Comparison of ENCODE assay signal across 9 cellular contexts in genomic region chr1:22611530-22611947, GRCh38. TPM values are rescaled to one million over a fixed set of nuclear protein-coding genes. Genes with fewer than 3 reads are reported as not detected.
DNase-seq lines count a peak whose midpoint lies in the region; ATAC-seq and TF ChIP-seq lines count a peak whose summit lies in the region.
"Had no signal": no experiment of that assay in that cellular context is flagged by ENCODE, and none has a peak within 500 bp of the region (broad histone marks: within the 10 kb centered on the region; RNA-seq: fewer than 3 reads in every experiment).

No MANE protein-coding gene starts in this region.

- H4K20me1 ChIP-seq in DND-41 (ENCODE audit: insufficient read depth, low read length) (peaks cover 23% of the 10 kb centered on the region), MM.1S (ENCODE audit: insufficient read depth, low read length) (no peaks in the 10 kb centered on the region)

- TF ChIP-seq CTCF in DND-41 (IDR thresholded peaks at IDR 0.05; ENCODE audit: borderline replicate concordance, extremely low read depth, low read length, poor library complexity, severe bottlenecking) (no peak), MM.1S (IDR thresholded peaks at IDR 0.05; ENCODE audit: low read length) (no peak), mucosa of descending colon (IDR thresholded peaks at IDR 0.05) (no peak), gastroesophageal sphincter (IDR thresholded peaks at IDR 0.05) (no peak)

- TF ChIP-seq POLR2A in gastroesophageal sphincter (IDR thresholded peaks at IDR 0.05) = no peak

- H3F3A ChIP-seq in MM.1S (ENCODE audit: insufficient read depth, low read length) = no peaks in the 10 kb centered on the region

- no peaks in the 10 kb centered on the region for H3K9me2 ChIP-seq in MM.1S (replicated peaks; ENCODE audit: insufficient read depth, low read length)

- H2AFZ ChIP-seq in DND-41 (ENCODE audit: low read depth, low read length) (no peak overlapping the region), MM.1S (ENCODE audit: low read length) (no peak overlapping the region)

- H3K27me3 ChIP-seq in DND-41 (ENCODE audit: insufficient read depth, low read length, poor library complexity) (no peaks in the 10 kb centered on the region), MM.1S (replicated peaks; ENCODE audit: insufficient read depth, low read length) (peaks cover 88% of the 10 kb centered on the region), gastroesophageal sphincter (peaks cover 100% of the 10 kb centered on the region)

- no peak for TF ChIP-seq EP300 in gastroesophageal sphincter (IDR thresholded peaks at IDR 0.05)

- H3K4me2 ChIP-seq in DND-41 (ENCODE audit: insufficient read depth, low read length) (no peak overlapping the region), MM.1S (ENCODE audit: low read depth, low read length) (no peak overlapping the region)

- in situ Hi-C loops in T47D (cut with HindIII; ENCODE audit: low pct_unique_long_range_greater_than_20kb, low sequenced_read_pairs) = no loop called here

- no peaks in the 10 kb centered on the region for H3K4me1 Mint-ChIP-seq in stimulated activated effector memory CD8-positive, alpha-beta T cell treated with anti-CD3 and anti-CD28 coated beads, Interleukin-12 subunit alpha, Interleukin-12 subunit beta, amount 100 ng/mL, for 72 hours
- H3K4me1 Mint-ChIP-seq: central memory CD8-positive, alpha-beta T cell had no signal

- H3K9me3 Mint-ChIP-seq in stimulated activated effector memory CD8-positive, alpha-beta T cell treated with anti-CD3 and anti-CD28 coated beads, Interleukin-12 subunit alpha, Interleukin-12 subunit beta, amount 100 ng/mL, for 72 hours = no peaks in the 10 kb centered on the region
- H3K9me3 Mint-ChIP-seq: central memory CD8-positive, alpha-beta T cell had no signal

- ATAC-seq in DND-41 (ENCODE audit: insufficient read depth, low read depth) (peak; percentile 82), mucosa of descending colon (peak; percentile 45), gastroesophageal sphincter (no peak), HG02981 (IDR thresholded peaks at IDR 0.05; ENCODE audit: unreplicated experiment) (no peak)
- ATAC-seq in stimulated activated effector memory CD8-positive, alpha-beta T cell treated with anti-CD3 and anti-CD28 coated beads, Interleukin-12 subunit alpha, Interleukin-12 subunit beta, amount 100 ng/mL, for 72 hours = no peak

- DNase-seq in DND-41 (peak; percentile 71), MM.1S (peak; percentile 40), T47D (ENCODE audit: low read depth in 1 of 2, low spot score in 1 of 2) (peak; percentile 39 to 80), mucosa of descending colon (peak in 2 of 3 donors; percentile 49 to 70), cerebellar cortex (ENCODE audit: low spot score) (no peak)
- no peak for DNase-seq in stimulated activated effector memory CD8-positive, alpha-beta T cell treated with anti-CD3 and anti-CD28 coated beads, Interleukin-12 subunit alpha, Interleukin-12 subunit beta, amount 100 ng/mL, for 72 hours (ENCODE audit: low spot score in 2 of 2)

- intact Hi-C loops in mucosa of descending colon (cut with DNase I, micrococcal nuclease) = no loop called here

- H3K9me3 ChIP-seq in DND-41 (ENCODE audit: insufficient read depth, low read length, severe bottlenecking) (no peaks in the 10 kb centered on the region), MM.1S (replicated peaks; ENCODE audit: insufficient read depth, low read length) (no peaks in the 10 kb centered on the region), mucosa of descending colon (no peaks in the 10 kb centered on the region), gastroesophageal sphincter (no peaks in the 10 kb centered on the region)

- H3K27ac Mint-ChIP-seq in stimulated activated effector memory CD8-positive, alpha-beta T cell treated with anti-CD3 and anti-CD28 coated beads, Interleukin-12 subunit alpha, Interleukin-12 subunit beta, amount 100 ng/mL, for 72 hours = no peak overlapping the region

- H3K36me3 ChIP-seq in DND-41 (ENCODE audit: insufficient read depth, low read length) (no peaks in the 10 kb centered on the region), MM.1S (replicated peaks; ENCODE audit: insufficient read depth, low read length) (no peaks in the 10 kb centered on the region), mucosa of descending colon (ENCODE audit: low read depth) (no peaks in the 10 kb centered on the region), gastroesophageal sphincter (no peaks in the 10 kb centered on the region)

- H3K79me2 ChIP-seq in DND-41 (ENCODE audit: insufficient read depth, low read length) = no peaks in the 10 kb centered on the region
- no peaks in the 10 kb centered on the region for H3K79me2 ChIP-seq in MM.1S (ENCODE audit: low read length)

- H3K4me3 ChIP-seq in DND-41 (ENCODE audit: low read depth in 1 of 2, low read length in 2 of 2) (no peak overlapping the region), MM.1S (ENCODE audit: low read length) (no peak overlapping the region), mucosa of descending colon (no peak overlapping the region), gastroesophageal sphincter (no peak overlapping the region)

- H3K27ac ChIP-seq in DND-41 (ENCODE audit: low read length) (no peak overlapping the region), MM.1S (ENCODE audit: low read length) (no peak overlapping the region), gastroesophageal sphincter (no peak overlapping the region)

- no peaks in the 10 kb centered on the region for H3K4me1 ChIP-seq in DND-41 (ENCODE audit: insufficient read depth, low read length)
- no peaks in the 10 kb centered on the region for H3K4me1 ChIP-seq in MM.1S (ENCODE audit: low read length)
- H3K4me1 ChIP-seq in mucosa of descending colon (ENCODE audit: low read depth) = no peaks in the 10 kb centered on the region
- no peaks in the 10 kb centered on the region for H3K4me1 ChIP-seq in gastroesophageal sphincter

- H3K9ac ChIP-seq in DND-41 (ENCODE audit: low read depth, low read length) = no peak overlapping the region
- no peak overlapping the region for H3K9ac ChIP-seq in MM.1S (ENCODE audit: low read length)

- 13% methylated on average over 3 of the region's 7 CpGs; no CpG with 5 or more reads in 1 of the 2 donors for WGBS in gastroesophageal sphincter (ENCODE audit: low coverage in 1 of 2), 2 donors

- H3K4me3 Mint-ChIP-seq in stimulated activated effector memory CD8-positive, alpha-beta T cell treated with anti-CD3 and anti-CD28 coated beads, Interleukin-12 subunit alpha, Interleukin-12 subunit beta, amount 100 ng/mL, for 72 hours = no peak overlapping the region
- H3K4me3 Mint-ChIP-seq: central memory CD8-positive, alpha-beta T cell had no signal

- no peaks in the 10 kb centered on the region for H3K36me3 Mint-ChIP-seq in stimulated activated effector memory CD8-positive, alpha-beta T cell treated with anti-CD3 and anti-CD28 coated beads, Interleukin-12 subunit alpha, Interleukin-12 subunit beta, amount 100 ng/mL, for 72 hours

RNA-seq across cellular contexts. Expression of gene C1QA, which starts 24.9 kb away (rescaled TPM):
- 100 to 1,000 TPM in 2 of 3 donors, 10 to 100 TPM in 1; 30.1 to 167 (median 134) TPM for total RNA-seq in mucosa of descending colon
- 100 to 1,000 TPM in 3 of 4 donors, 10 to 100 TPM in 1; 22.6 to 453 (median 190) TPM for total RNA-seq in gastroesophageal sphincter

RNA-seq across cellular contexts. Expression of gene C1QC, which starts 31.9 kb away (rescaled TPM):
- 100 to 1,000 TPM in 2 of 3 donors, 10 to 100 TPM in 1; 44.3 to 200 (median 189) TPM for total RNA-seq in mucosa of descending colon
- 100 to 1,000 TPM in 2 of 4 donors, 10 to 100 TPM in 2; 23.0 to 395 (median 169) TPM for total RNA-seq in gastroesophageal sphincter

RNA-seq across cellular contexts. Expression of gene C1QB, which starts 41.5 kb away (rescaled TPM):
- 100 to 1,000 TPM in 2 of 3 donors, 10 to 100 TPM in 1; 36.9 to 217 (median 215) TPM for total RNA-seq in mucosa of descending colon
- 100 to 1,000 TPM in 3 of 4 donors, 10 to 100 TPM in 1; 37.0 to 607 (median 249) TPM for total RNA-seq in gastroesophageal sphincter

RNA-seq across cellular contexts. Expression of gene EPHA8, which starts 48.2 kb away (rescaled TPM):
- total RNA-seq in mucosa of descending colon = not detected
- under 1 TPM in 3 of 4 donors, not detected in 1; 0.08 to 0.37 (median 0.13) TPM for total RNA-seq in gastroesophageal sphincter

Comparison
In these comparisons a context has a peak if more than half of its experiments do, and no peak if none do; other contexts are left out.
1. ATAC-seq: peak in DND-41 (single experiment) and mucosa of descending colon (single experiment); none in gastroesophageal sphincter (single experiment), stimulated activated effector memory CD8-positive, alpha-beta T cell treated with anti-CD3 and anti-CD28 coated beads, Interleukin-12 subunit alpha, Interleukin-12 subunit beta, amount 100 ng/mL, for 72 hours (single experiment) and HG02981 (single experiment).
2. DNase-seq: peak in DND-41 (single experiment), MM.1S (single experiment), T47D (2 of 2) and mucosa of descending colon (2 of 3); none in cerebellar cortex (single experiment) and stimulated activated effector memory CD8-positive, alpha-beta T cell treated with anti-CD3 and anti-CD28 coated beads, Interleukin-12 subunit alpha, Interleukin-12 subunit beta, amount 100 ng/mL, for 72 hours (0 of 2).